In genomic region chr2:230872151-230872967, GRCh38 we compare ENCODE assay signal across 1 cellular context.
A peak's percentile ranks its signal among the peaks of the same experiment; 100 is the strongest.
TF ChIP-seq lines count a peak whose summit lies in the region.

No MANE protein-coding gene starts in this region.

TF ChIP-seq in HEK293, 187 proteins besides CTCF, POLR2A, EP300 and RAD21 (continued from another document):
- TF ChIP-seq ZNF148 (tag by site-specific recombination; IDR thresholded peaks at IDR 0.05; ENCODE audit: borderline replicate concordance) (no peak), ZFP69B (tag by site-specific recombination; IDR thresholded peaks at IDR 0.05) (no peak), GLIS1 (tag by site-specific recombination; IDR thresholded peaks at IDR 0.05) (0 out of 2 replicates have a peak, but pooled peaks have one; percentile 11), OSR2 (tag by site-specific recombination; IDR thresholded peaks at IDR 0.05) (no peak), BCL6B (tag by site-specific recombination; IDR thresholded peaks at IDR 0.05) (no peak), TRIM28 (IDR thresholded peaks at IDR 0.05; ENCODE audit: borderline replicate concordance, low read length) (no peak), ZNF274 (IDR thresholded peaks at IDR 0.05; ENCODE audit: low read length) (no peak), ZNF274 (tag by site-specific recombination; IDR thresholded peaks at IDR 0.05; ENCODE audit: borderline replicate concordance) (no peak), ZSCAN18 (tag by site-specific recombination; IDR thresholded peaks at IDR 0.05) (no peak), ZBTB20 (tag by site-specific recombination; IDR thresholded peaks at IDR 0.05) (no peak)
- TF ChIP-seq, protein P1, sequence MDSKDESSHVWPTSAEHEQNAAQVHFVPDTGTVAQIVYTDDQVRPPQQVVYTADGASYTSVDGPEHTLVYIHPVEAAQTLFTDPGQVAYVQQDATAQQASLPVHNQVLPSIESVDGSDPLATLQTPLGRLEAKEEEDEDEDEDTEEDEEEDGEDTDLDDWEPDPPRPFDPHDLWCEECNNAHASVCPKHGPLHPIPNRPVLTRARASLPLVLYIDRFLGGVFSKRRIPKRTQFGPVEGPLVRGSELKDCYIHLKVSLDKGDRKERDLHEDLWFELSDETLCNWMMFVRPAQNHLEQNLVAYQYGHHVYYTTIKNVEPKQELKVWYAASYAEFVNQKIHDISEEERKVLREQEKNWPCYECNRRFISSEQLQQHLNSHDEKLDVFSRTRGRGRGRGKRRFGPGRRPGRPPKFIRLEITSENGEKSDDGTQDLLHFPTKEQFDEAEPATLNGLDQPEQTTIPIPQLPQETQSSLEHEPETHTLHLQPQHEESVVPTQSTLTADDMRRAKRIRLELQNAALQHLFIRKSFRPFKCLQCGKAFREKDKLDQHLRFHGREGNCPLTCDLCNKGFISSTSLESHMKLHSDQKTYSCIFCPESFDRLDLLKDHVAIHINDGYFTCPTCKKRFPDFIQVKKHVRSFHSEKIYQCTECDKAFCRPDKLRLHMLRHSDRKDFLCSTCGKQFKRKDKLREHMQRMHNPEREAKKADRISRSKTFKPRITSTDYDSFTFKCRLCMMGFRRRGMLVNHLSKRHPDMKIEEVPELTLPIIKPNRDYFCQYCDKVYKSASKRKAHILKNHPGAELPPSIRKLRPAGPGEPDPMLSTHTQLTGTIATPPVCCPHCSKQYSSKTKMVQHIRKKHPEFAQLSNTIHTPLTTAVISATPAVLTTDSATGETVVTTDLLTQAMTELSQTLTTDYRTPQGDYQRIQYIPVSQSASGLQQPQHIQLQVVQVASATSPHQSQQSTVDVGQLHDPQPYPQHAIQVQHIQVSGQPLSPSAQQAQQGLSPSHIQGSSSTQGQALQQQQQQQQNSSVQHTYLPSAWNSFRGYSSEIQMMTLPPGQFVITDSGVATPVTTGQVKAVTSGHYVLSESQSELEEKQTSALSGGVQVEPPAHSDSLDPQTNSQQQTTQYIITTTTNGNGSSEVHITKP (tag by site-specific recombination; IDR thresholded peaks at IDR 0.05), result no peak
